ENCODE assay signal across 1 cellular context in the genomic region with DNA sequence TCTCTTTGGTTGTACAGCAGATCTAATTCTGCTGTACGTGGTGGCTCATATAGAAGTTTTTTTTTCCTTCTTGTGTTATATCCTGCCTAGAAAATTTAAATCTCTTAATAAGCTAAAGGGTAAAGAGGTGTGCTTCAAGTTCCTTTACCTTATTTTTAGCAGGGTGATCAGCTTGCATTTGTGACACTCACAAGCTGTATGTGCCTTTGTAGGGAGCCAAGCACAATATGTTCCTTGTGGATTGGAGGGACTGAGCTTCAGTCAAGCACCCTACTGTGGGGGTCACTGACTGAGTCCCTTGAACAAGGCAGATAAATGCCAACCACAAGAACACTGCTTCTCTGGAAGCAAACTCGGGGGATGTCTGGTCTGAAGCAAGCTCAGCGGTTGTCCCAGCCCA.
TF ChIP-seq lines count a peak whose summit lies in the region.

No MANE protein-coding gene starts in this region.

TF ChIP-seq in H1, 55 proteins besides CTCF, POLR2A, EP300 and RAD21 (continued from another document):
- TF ChIP-seq FOSL1 (IDR thresholded peaks at IDR 0.05; ENCODE audit: insufficient read depth, low read depth, low read length) (no peak), YY1 (IDR thresholded peaks at IDR 0.05; ENCODE audit: low read depth, low read length) (no peak), CTBP2 (IDR thresholded peaks at IDR 0.05; ENCODE audit: borderline replicate concordance, insufficient read depth, insufficient read length, low read length) (no peak), RNF2 (IDR thresholded peaks at IDR 0.05; ENCODE audit: borderline replicate concordance, low read depth, low read length, missing control alignments, poor library complexity, severe bottlenecking) (no peak), GTF2F1 (IDR thresholded peaks at IDR 0.05; ENCODE audit: borderline replicate concordance, low read depth, low read length) (no peak), JUND (IDR thresholded peaks at IDR 0.05; ENCODE audit: low read length) (no peak), TBP (IDR thresholded peaks at IDR 0.05; ENCODE audit: low read depth, low read length) (no peak), SIN3A (conservative IDR thresholded peaks at IDR 0.05 in 1 of 2, IDR thresholded peaks at IDR 0.05 in 1 of 2; ENCODE audit: low read depth in 1 of 2, low read length in 2 of 2) (no peak), SP2 (IDR thresholded peaks at IDR 0.05; ENCODE audit: low read length) (no peak)
